In the genomic region with DNA sequence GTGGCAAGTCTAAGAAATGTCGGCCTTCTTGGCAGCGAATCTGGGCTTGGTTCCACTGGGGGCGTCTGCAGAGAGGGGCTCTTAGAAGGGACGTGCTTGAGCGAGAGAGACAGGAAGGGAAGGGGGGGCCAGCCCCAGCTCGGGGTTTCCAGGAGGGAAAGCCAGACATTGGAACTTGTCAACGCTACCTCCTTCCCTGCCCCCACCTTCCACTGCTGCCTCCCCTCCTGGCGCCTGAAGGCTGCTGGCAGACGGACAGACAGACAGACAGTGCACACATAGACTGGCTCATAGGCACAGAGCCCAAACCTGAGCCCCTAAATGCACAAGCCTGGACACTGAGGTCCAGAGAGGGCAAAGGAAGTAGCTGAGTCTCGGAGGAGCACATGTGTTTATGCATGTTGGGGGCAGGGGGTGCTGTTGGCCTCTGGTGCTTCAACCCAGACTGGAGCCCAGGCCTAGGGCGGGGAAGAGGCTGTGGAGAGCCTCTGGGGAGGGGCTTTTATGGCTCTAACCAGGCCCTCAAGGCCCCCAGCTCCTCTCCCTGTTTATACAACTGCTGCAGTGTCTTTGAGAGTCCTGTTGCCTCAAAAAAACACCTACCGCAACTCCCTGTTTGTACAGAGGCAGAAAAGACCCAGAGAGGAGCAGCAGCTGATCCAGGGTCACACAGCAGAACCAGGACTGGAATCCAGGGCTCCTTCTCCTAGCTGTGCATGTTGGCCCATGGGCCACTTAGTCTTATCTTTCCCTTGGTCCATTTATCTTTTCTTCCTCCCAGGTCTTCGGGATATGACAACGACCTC, we compare ENCODE assay signal across 8 cellular contexts. TPM values are rescaled to one million over a fixed set of nuclear protein-coding genes. Genes with fewer than 3 reads are reported as not detected.
DNase-seq lines count a peak whose midpoint lies in the region; ATAC-seq and TF ChIP-seq lines count a peak whose summit lies in the region.

No MANE protein-coding gene starts in this region.

- in situ Hi-C loops in GM13976 (cut with MboI; ENCODE audit: low sequenced_read_pairs, unreplicated experiment) = no loop called here

- peaks cover 12% of the 10 kb centered on the region for H3K36me3 Mint-ChIP-seq in activated naive CD8-positive, alpha-beta T cell treated with anti-CD3 and anti-CD28 coated beads for 36 hours
- no peaks in the 10 kb centered on the region for H3K36me3 Mint-ChIP-seq in stimulated activated memory B cell treated with anti-CD40 and anti-IgM and Interleukin-4, amounts not matched to agents 10 μg/mL and 1 μg/mL and 100 μg/mL, for 72 hours

- H3K27me3 ChIP-seq in H7 (ENCODE audit: control insufficient read depth, insufficient read depth, low read length) = no peaks in the 10 kb centered on the region

- no peak for ATAC-seq in stimulated activated memory B cell treated with anti-CD40 and anti-IgM and Interleukin-4, amounts not matched to agents 10 μg/mL and 1 μg/mL and 100 μg/mL, for 72 hours
- no peak for ATAC-seq in HG03460 (IDR thresholded peaks at IDR 0.05; ENCODE audit: unreplicated experiment)
- no peak for ATAC-seq in HG02759 (IDR thresholded peaks at IDR 0.05; ENCODE audit: unreplicated experiment)

- no peaks in the 10 kb centered on the region for H3K9me3 Mint-ChIP-seq in activated naive CD8-positive, alpha-beta T cell treated with anti-CD3 and anti-CD28 coated beads for 36 hours
- H3K9me3 Mint-ChIP-seq in stimulated activated memory B cell treated with anti-CD40 and anti-IgM and Interleukin-4, amounts not matched to agents 10 μg/mL and 1 μg/mL and 100 μg/mL, for 72 hours = no peaks in the 10 kb centered on the region

- no peaks in the 10 kb centered on the region for H3K27me3 Mint-ChIP-seq in activated naive CD8-positive, alpha-beta T cell treated with anti-CD3 and anti-CD28 coated beads for 36 hours
- H3K27me3 Mint-ChIP-seq in stimulated activated memory B cell treated with anti-CD40 and anti-IgM and Interleukin-4, amounts not matched to agents 10 μg/mL and 1 μg/mL and 100 μg/mL, for 72 hours = no peaks in the 10 kb centered on the region

- H3K27ac Mint-ChIP-seq in activated naive CD8-positive, alpha-beta T cell treated with anti-CD3 and anti-CD28 coated beads for 36 hours = peak overlapping the region; percentile 97
- H3K27ac Mint-ChIP-seq in stimulated activated memory B cell treated with anti-CD40 and anti-IgM and Interleukin-4, amounts not matched to agents 10 μg/mL and 1 μg/mL and 100 μg/mL, for 72 hours = peak overlapping the region; percentile 28

- H3K36me3 ChIP-seq in H7 (replicated peaks; ENCODE audit: control insufficient read depth, insufficient read depth, low read length) = no peaks in the 10 kb centered on the region

- H3K4me3 Mint-ChIP-seq in activated naive CD8-positive, alpha-beta T cell treated with anti-CD3 and anti-CD28 coated beads for 36 hours = peak overlapping the region; percentile 90
- H3K4me3 Mint-ChIP-seq in stimulated activated memory B cell treated with anti-CD40 and anti-IgM and Interleukin-4, amounts not matched to agents 10 μg/mL and 1 μg/mL and 100 μg/mL, for 72 hours = no peak overlapping the region

- TF ChIP-seq CTCF in GM13976 (IDR thresholded peaks at IDR 0.05; ENCODE audit: borderline replicate concordance, control extremely low read depth, extremely low read depth, insufficient read depth, missing control alignments) = no peak

- no peak overlapping the region for H3K4me3 ChIP-seq in H7 (ENCODE audit: insufficient read depth, low read depth, low read length)

- peaks cover 59% of the 10 kb centered on the region for H3K4me1 Mint-ChIP-seq in activated naive CD8-positive, alpha-beta T cell treated with anti-CD3 and anti-CD28 coated beads for 36 hours
- peaks cover 65% of the 10 kb centered on the region for H3K4me1 Mint-ChIP-seq in stimulated activated memory B cell treated with anti-CD40 and anti-IgM and Interleukin-4, amounts not matched to agents 10 μg/mL and 1 μg/mL and 100 μg/mL, for 72 hours

- DNase-seq in H7 (peak; percentile 88), SHP77 (lab: John Stamatoyannopoulos, UW) (peak; percentile 78 to 87), islet precursor cell (peak; percentile 82), GM13976 (ENCODE audit: low spot score) (no peak)
- DNase-seq in activated naive CD8-positive, alpha-beta T cell treated with anti-CD3 and anti-CD28 coated beads for 36 hours = peak; percentile 66

RNA-seq across cellular contexts. Expression of a gene that starts 33.1 kb away (rescaled TPM):
- 34.3 and 44.3 TPM in 2 replicates for total RNA-seq in H7 (2014; rRNA removed; shearing (Covaris generic))
- 100 to 1,000 TPM; 103 TPM for total RNA-seq in activated naive CD8-positive, alpha-beta T cell treated with anti-CD3 and anti-CD28 coated beads for 36 hours
